ENCODE assay signal across 22 cellular contexts in genomic region chr6:42841844-42842584, GRCh38. TPM values are rescaled to one million over a fixed set of nuclear protein-coding genes. Genes with fewer than 3 reads are reported as not detected.
DNase-seq lines count a peak whose midpoint lies in the region; ATAC-seq, FAIRE-seq and TF ChIP-seq lines count a peak whose summit lies in the region.
"Had no signal": no experiment of that assay in that cellular context is flagged by ENCODE, and none has a peak within 500 bp of the region (broad histone marks: within the 10 kb centered on the region; RNA-seq: fewer than 3 reads in every experiment).

No MANE protein-coding gene starts in this region.

- H3K27ac Mint-ChIP-seq in CD8-positive, alpha-beta T cell, result peak overlapping the region; percentile 53
- peak overlapping the region; percentile 67 for H3K27ac Mint-ChIP-seq in T-helper 17 cell
- peak overlapping the region in 6 of 10 donors; percentile 15 to 63 (median 42) for H3K27ac Mint-ChIP-seq in naive thymus-derived CD8-positive, alpha-beta T cell
- no peak overlapping the region for H3K27ac Mint-ChIP-seq in endodermal cell
- H3K27ac Mint-ChIP-seq: IgD-negative memory B cell had no signal

- H3K4me1 ChIP-seq in CD8-positive, alpha-beta T cell (ENCODE audit: insufficient read depth, low read length), result no peaks in the 10 kb centered on the region
- H3K4me1 ChIP-seq in endodermal cell (ENCODE audit: control insufficient read depth, insufficient read depth, low read length), result no peaks in the 10 kb centered on the region
- H3K4me1 ChIP-seq: vagina had no signal

- H3K36me3 Mint-ChIP-seq in CD8-positive, alpha-beta T cell, result peaks cover 44% of the 10 kb centered on the region
- H3K36me3 Mint-ChIP-seq in T-helper 17 cell (ENCODE audit: low read depth) (peaks cover 13% of the 10 kb centered on the region), endodermal cell (ENCODE audit: low read depth) (peaks cover 21% of the 10 kb centered on the region)
- peaks cover 4 to 54% (median 5%) of the 10 kb centered on the region in 3 donors for H3K36me3 Mint-ChIP-seq in naive thymus-derived CD8-positive, alpha-beta T cell
- H3K36me3 Mint-ChIP-seq: natural killer cell treated with Interleukin-12 subunit alpha and Interleukin-12 subunit beta and Interleukin-15 and Interleukin-18, amount 100 ng/mL, for 72 hours had no signal

- no peak for TF ChIP-seq CTCF in CD8-positive, alpha-beta T cell (IDR thresholded peaks at IDR 0.05)
- TF ChIP-seq CTCF in endodermal cell (conservative IDR thresholded peaks at IDR 0.05), result no peak

- POLR2A ChIA-PET in CD8-positive, alpha-beta T cell (lab: Charles Lee), result interaction anchor here (0.6 kb wide), 1 partner anchor 26 kb away, joined by 4 read pairs; no protein-coding TSS in a partner anchor
- POLR2A ChIA-PET in naive thymus-derived CD8-positive, alpha-beta T cell (lab: Charles Lee), result interaction anchor here (0.9 to 1.6 kb wide), 2 partner anchors 71 to 96 kb away, joined by 3 read pairs; no protein-coding TSS in a partner anchor

- H3K9me3 ChIP-seq in CD8-positive, alpha-beta T cell (ENCODE audit: low read length), result no peaks in the 10 kb centered on the region
- no peaks in the 10 kb centered on the region for H3K9me3 ChIP-seq in T-helper 17 cell (ENCODE audit: control insufficient read depth, low read length, poor library complexity, severe bottlenecking)
- H3K9me3 ChIP-seq in endodermal cell (ENCODE audit: control insufficient read depth, low read length), result no peaks in the 10 kb centered on the region
- H3K9me3 ChIP-seq: HAP-1, vagina had no signal

- WGBS in endodermal cell (ENCODE audit: insufficient coverage in 1 of 2, insufficient read length in 1 of 2), 2 experiments, result 90 to 93% methylated on average over 5 to 6 of the region's 6 CpGs

- no peak overlapping the region for H3K27ac ChIP-seq in CD8-positive, alpha-beta T cell (ENCODE audit: low read depth, low read length)
- no peak overlapping the region for H3K27ac ChIP-seq in endodermal cell (ENCODE audit: low read depth, low read length)
- H3K27ac ChIP-seq: brain microvascular endothelial cell, vagina had no signal

- H3K36me3 ChIP-seq in CD8-positive, alpha-beta T cell (ENCODE audit: insufficient read depth, low read length), result peaks cover 4% of the 10 kb centered on the region
- no peaks in the 10 kb centered on the region for H3K36me3 ChIP-seq in endodermal cell (ENCODE audit: control insufficient read depth, insufficient read depth, low read length)
- H3K36me3 ChIP-seq: brain microvascular endothelial cell, HAP-1, vagina had no signal

- no peak for ATAC-seq in CD8-positive, alpha-beta T cell
- no peak for ATAC-seq in T-helper 17 cell
- ATAC-seq in naive thymus-derived CD8-positive, alpha-beta T cell, result no peak
- ATAC-seq in HG03457 (IDR thresholded peaks at IDR 0.05; ENCODE audit: unreplicated experiment), result no peak
- ATAC-seq: activated naive CD8-positive, alpha-beta T cell treated with anti-CD3 and anti-CD28 coated beads, Interleukin-2, amount 50 U/mL, for 24 hours; GM12878; left colon; natural killer cell treated with Interleukin-12 subunit alpha and Interleukin-12 subunit beta and Interleukin-15 and Interleukin-18, amount 100 ng/mL, for 72 hours; Right ventricle myocardium inferior had no signal

- peak; percentile 31 for FAIRE-seq in GM12891 (lab: Jason Lieb, UNC)
- FAIRE-seq: endometrium, GM12878 had no signal

- no peak overlapping the region for H3K4me3 ChIP-seq in CD8-positive, alpha-beta T cell (ENCODE audit: low read depth, low read length)
- no peak overlapping the region for H3K4me3 ChIP-seq in endodermal cell (ENCODE audit: low read length)
- H3K4me3 ChIP-seq: GM12878, HAP-1, vagina had no signal

- intact Hi-C loops in CD8-positive, alpha-beta T cell (cut with DNase I, micrococcal nuclease), result no loop called here

- no peak for TF ChIP-seq POLR2A in GM12891 (IDR thresholded peaks at IDR 0.05; ENCODE audit: low read depth, low read length)

- H3K27me3 Mint-ChIP-seq in CD8-positive, alpha-beta T cell (ENCODE audit: low read depth), result no peaks in the 10 kb centered on the region
- H3K27me3 Mint-ChIP-seq in T-helper 17 cell (no peaks in the 10 kb centered on the region), endodermal cell (ENCODE audit: insufficient read depth) (no peaks in the 10 kb centered on the region)
- no peaks in the 10 kb centered on the region for H3K27me3 Mint-ChIP-seq in naive thymus-derived CD8-positive, alpha-beta T cell
- H3K27me3 Mint-ChIP-seq: activated naive CD8-positive, alpha-beta T cell treated with anti-CD3 and anti-CD28 coated beads, Interleukin-2, amount 50 U/mL, for 24 hours; IgD-negative memory B cell; natural killer cell treated with Interleukin-12 subunit alpha and Interleukin-12 subunit beta and Interleukin-15 and Interleukin-18, amount 100 ng/mL, for 72 hours had no signal

- peaks cover 19% of the 10 kb centered on the region for H3K4me1 Mint-ChIP-seq in CD8-positive, alpha-beta T cell (ENCODE audit: low read depth)
- peaks cover 16% of the 10 kb centered on the region for H3K4me1 Mint-ChIP-seq in T-helper 17 cell
- H3K4me1 Mint-ChIP-seq in naive thymus-derived CD8-positive, alpha-beta T cell, result peaks cover 5 to 17% (median 13%) of the 10 kb centered on the region in 4 donors
- peaks cover 11% of the 10 kb centered on the region for H3K4me1 Mint-ChIP-seq in endodermal cell

- no peak overlapping the region for H3K4me3 Mint-ChIP-seq in CD8-positive, alpha-beta T cell
- no peak overlapping the region for H3K4me3 Mint-ChIP-seq in T-helper 17 cell
- no peak overlapping the region for H3K4me3 Mint-ChIP-seq in naive thymus-derived CD8-positive, alpha-beta T cell
- no peak overlapping the region for H3K4me3 Mint-ChIP-seq in endodermal cell
- H3K4me3 Mint-ChIP-seq: activated naive CD8-positive, alpha-beta T cell treated with anti-CD3 and anti-CD28 coated beads, Interleukin-2, amount 50 U/mL, for 24 hours; IgD-negative memory B cell; natural killer cell treated with Interleukin-12 subunit alpha and Interleukin-12 subunit beta and Interleukin-15 and Interleukin-18, amount 100 ng/mL, for 72 hours had no signal

- H3K9me3 Mint-ChIP-seq in CD8-positive, alpha-beta T cell, result no peaks in the 10 kb centered on the region
- H3K9me3 Mint-ChIP-seq in naive thymus-derived CD8-positive, alpha-beta T cell, result no peaks in the 10 kb centered on the region
- H3K9me3 Mint-ChIP-seq in endodermal cell, result no peaks in the 10 kb centered on the region
- H3K9me3 Mint-ChIP-seq: activated naive CD8-positive, alpha-beta T cell treated with anti-CD3 and anti-CD28 coated beads, Interleukin-2, amount 50 U/mL, for 24 hours; IgD-negative memory B cell; natural killer cell treated with Interleukin-12 subunit alpha and Interleukin-12 subunit beta and Interleukin-15 and Interleukin-18, amount 100 ng/mL, for 72 hours had no signal

- CTCF ChIA-PET in CD8-positive, alpha-beta T cell (lab: Charles Lee), result interaction anchor here (0.9 kb wide), 1 partner anchor 180 kb away, joined by 3 read pairs; no protein-coding TSS in a partner anchor

- no peaks in the 10 kb centered on the region for H3K27me3 ChIP-seq in CD8-positive, alpha-beta T cell (ENCODE audit: insufficient read depth, low read length)
- H3K27me3 ChIP-seq in endodermal cell (ENCODE audit: control insufficient read depth, insufficient read depth, low read length, poor library complexity, severe bottlenecking), result no peaks in the 10 kb centered on the region
- H3K27me3 ChIP-seq: brain microvascular endothelial cell, vagina had no signal

- H3K9ac ChIP-seq in endodermal cell (ENCODE audit: extremely low read depth, low read length, poor library complexity, severe bottlenecking), result no peak overlapping the region

- no peak for DNase-seq in CD8-positive, alpha-beta T cell
- no peak for DNase-seq in GM12891 (ENCODE audit: insufficient read length, low spot score)
- DNase-seq in T-helper 17 cell, result no peak
- no peak for DNase-seq in naive thymus-derived CD8-positive, alpha-beta T cell
- no peak for DNase-seq in activated CD4-positive, CD25-positive, alpha-beta regulatory T cell treated with anti-CD3 and anti-CD28 coated beads, Interleukin-2, amount 50 U/mL, for 72 hours
- no peak for DNase-seq in endodermal cell
- DNase-seq: activated effector memory CD4-positive, alpha-beta T cell treated with Interleukin-2 at 50 U/mL for 16 hours; activated naive CD8-positive, alpha-beta T cell treated with anti-CD3 and anti-CD28 coated beads, Interleukin-2, amount 50 U/mL, for 24 hours; brain microvascular endothelial cell; DMS79 treated with DMSO at 0.1 percent for 48 hours; left colon; mesendoderm; NCI-H2171 treated with DMSO at 0.1 percent for 48 hours; OCI-M1 had no signal

TF ChIP-seq in GM12891, 5 proteins besides CTCF, POLR2A, EP300 and RAD21:
- TF ChIP-seq TAF1 (IDR thresholded peaks at IDR 0.05; ENCODE audit: low read depth, low read length), result no peak
- no peak for TF ChIP-seq POU2F2 (IDR thresholded peaks at IDR 0.05; ENCODE audit: low read depth, low read length)
- TF ChIP-seq POLR2AphosphoS5 (IDR thresholded peaks at IDR 0.05; ENCODE audit: low read depth, low read length), result no peak
- TF ChIP-seq PAX5 (IDR thresholded peaks at IDR 0.05; ENCODE audit: insufficient read depth, low read length, severe bottlenecking), result no peak
- no peak for TF ChIP-seq SPI1 (IDR thresholded peaks at IDR 0.05; ENCODE audit: low read depth, low read length)

RNA-seq across cellular contexts. Expression of gene RPL7L1, which starts 37.4 kb away (rescaled TPM):
- total RNA-seq in CD8-positive, alpha-beta T cell, result 10 to 100 TPM; 67.9 to 68.6 TPM
- polyA plus RNA-seq in GM12891 (2012; ENCODE audit: low read depth, missing spikeins), result 54.5 TPM
- 10 to 100 TPM; 61.7 to 73.9 TPM for total RNA-seq in T-helper 17 cell
- total RNA-seq in naive thymus-derived CD8-positive, alpha-beta T cell, result 100 to 1,000 TPM; 113 to 135 TPM
- polyA plus RNA-seq in naive thymus-derived CD8-positive, alpha-beta T cell, result 10 to 100 TPM; 65.3 to 87.9 (median 67.4) TPM
- total RNA-seq in endodermal cell, result 100 to 1,000 TPM; 112 to 114 TPM
- 91.1 TPM for polyA plus RNA-seq in endodermal cell (2013, experiment 1 of 2)
- 86.1 TPM for polyA plus RNA-seq in endodermal cell (2013, experiment 2 of 2)
